In genomic region chr1:160636076-160636475, GRCh38 we compare ENCODE assay signal across 1 cellular context.
TF ChIP-seq lines count a peak whose summit lies in the region.

No MANE protein-coding gene starts in this region.

TF ChIP-seq in H1, 55 proteins besides CTCF, POLR2A, EP300 and RAD21:
- no peak for TF ChIP-seq ATF2 (IDR thresholded peaks at IDR 0.05; ENCODE audit: low read length)
- no peak for TF ChIP-seq BRCA1 (IDR thresholded peaks at IDR 0.05; ENCODE audit: low read depth, low read length)
- TF ChIP-seq SP2 (IDR thresholded peaks at IDR 0.05; ENCODE audit: low read length) = no peak
- no peak for TF ChIP-seq CBX8 (IDR thresholded peaks at IDR 0.05; ENCODE audit: borderline replicate concordance, low read depth, low read length)
- TF ChIP-seq BCL11A (IDR thresholded peaks at IDR 0.05; ENCODE audit: low read depth in 2 of 2, low read length in 2 of 2) = no peak
- no peak for TF ChIP-seq YY1 (IDR thresholded peaks at IDR 0.05; ENCODE audit: low read depth, low read length)
- no peak for TF ChIP-seq CBX5 (IDR thresholded peaks at IDR 0.05; ENCODE audit: low read depth, low read length)
- no peak for TF ChIP-seq KDM4A (IDR thresholded peaks at IDR 0.05; ENCODE audit: low read depth, low read length, severe bottlenecking)
- no peak for TF ChIP-seq USF2 (IDR thresholded peaks at IDR 0.05; ENCODE audit: low read length)
- TF ChIP-seq NANOG (IDR thresholded peaks at IDR 0.05; ENCODE audit: insufficient read depth, low read depth, low read length, poor library complexity, severe bottlenecking) = no peak
- TF ChIP-seq TBP (IDR thresholded peaks at IDR 0.05; ENCODE audit: low read depth, low read length) = no peak
- no peak for TF ChIP-seq ASH2L (IDR thresholded peaks at IDR 0.05; ENCODE audit: low read length)
- no peak for TF ChIP-seq SP1 (IDR thresholded peaks at IDR 0.05; ENCODE audit: low read depth, low read length)
- TF ChIP-seq SIX5 (IDR thresholded peaks at IDR 0.05; ENCODE audit: low read depth, low read length) = no peak
- no peak for TF ChIP-seq KDM5A (IDR thresholded peaks at IDR 0.05; ENCODE audit: low read length)
TF ChIP-seq in H1: peak in this region for 0.
